ENCODE assay signal across 34 cellular contexts in the genomic region with DNA sequence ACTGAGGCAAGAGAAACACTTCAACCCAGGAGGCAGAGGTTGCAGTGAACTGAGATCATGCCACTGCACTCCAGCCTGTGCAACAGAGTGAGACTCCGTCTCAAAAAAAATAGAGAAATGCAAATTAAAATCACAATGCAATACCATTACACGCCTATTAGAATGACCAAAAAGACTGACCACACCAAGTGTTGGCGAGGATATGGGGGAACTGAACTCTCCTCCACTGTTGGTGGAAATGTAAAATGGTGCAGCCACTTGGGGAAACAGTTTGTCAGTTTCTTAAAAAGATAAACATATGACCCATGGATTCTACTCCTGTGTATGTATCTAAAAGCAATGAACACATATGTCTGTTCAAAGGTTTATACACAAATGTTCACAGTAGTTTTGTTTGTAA.
"Had no signal": no experiment of that assay in that cellular context is flagged by ENCODE, and none has a peak within 500 bp of the region (broad histone marks: within the 10 kb centered on the region; RNA-seq: fewer than 3 reads in every experiment).

No MANE protein-coding gene starts in this region.

- H3K9me3 Mint-ChIP-seq: activated CD4-positive, alpha-beta T cell treated with anti-CD3 and anti-CD28 coated beads, Interleukin-2, amount 10 ng/mL, durations not matched to agents 24 days and 14 days; activated CD8-positive, alpha-beta T cell treated with anti-CD3 and anti-CD28 coated beads for 36 hours; activated naive CD4-positive, alpha-beta T cell treated with anti-CD3 and anti-CD28 coated beads, Interleukin-2, amount 10 ng/mL, durations not matched to agents 7 days and 5 days; activated naive CD4-positive, alpha-beta T cell treated with anti-CD3 and anti-CD28 coated beads, Interleukin-2, amount 50 U/mL, for 24 hours; activated naive CD8-positive, alpha-beta T cell treated with anti-CD3 and anti-CD28 coated beads, Interleukin-2, amount 50 U/mL, for 24 hours; activated T-helper 2 cell treated with anti-CD3 and anti-CD28 coated beads, Interferon-gamma antibody, Interleukin-2, Interleukin-4, amounts not matched to agents 10 μg/mL and 5 μg/mL and 100 μg/mL, durations not matched to agents 14 hours and 24 hours and 36 hours; central memory CD8-positive, alpha-beta T cell had no signal

- H3K27me3 ChIP-seq: ascending aorta, cardiac muscle cell had no signal

- DNase-seq: activated B cell treated with CpG ODN at 0.5 μM for 24 hours; activated CD4-positive, alpha-beta memory T cell treated with anti-CD3 and anti-CD28 coated beads for 36 hours; activated CD4-positive, alpha-beta T cell treated with anti-CD3 and anti-CD28 coated beads for 4 hours; activated CD4-positive, alpha-beta T cell treated with anti-CD3 and anti-CD28 coated beads, Interleukin-2, amount 10 ng/mL, durations not matched to agents 24 days and 14 days; activated CD4-positive, alpha-beta T cell treated with anti-CD3 and anti-CD28 coated beads, Interleukin-2, amount 50 U/mL, for 1 hour; activated CD4-positive, alpha-beta T cell treated with anti-CD3 and anti-CD28 coated beads, Interleukin-2, amount 50 U/mL, for 4 hours; activated CD4-positive, CD25-positive, alpha-beta regulatory T cell treated with anti-CD3 and anti-CD28 coated beads, Interleukin-2, amount 50 U/mL, for 72 hours; activated CD8-positive, alpha-beta memory T cell treated with anti-CD3 and anti-CD28 coated beads, Interleukin-2, amount 50 U/mL, for 48 hours; activated CD8-positive, alpha-beta T cell treated with anti-CD3 and anti-CD28 coated beads for 36 hours; activated effector memory CD4-positive, alpha-beta T cell treated with Interleukin-2 at 50 U/mL for 16 hours; activated gamma-delta T cell; activated naive CD4-positive, alpha-beta T cell treated with anti-CD3 and anti-CD28 coated beads, Interleukin-2, amount 10 ng/mL, durations not matched to agents 7 days and 5 days; activated naive CD4-positive, alpha-beta T cell treated with Interleukin-2 at 50 U/mL for 16 hours; activated naive CD8-positive, alpha-beta T cell treated with anti-CD3 and anti-CD28 coated beads, Interleukin-2, amount 10 ng/mL, durations not matched to agents 7 days and 5 days; activated naive CD8-positive, alpha-beta T cell treated with anti-CD3 and anti-CD28 coated beads, Interleukin-2, amount 50 U/mL, for 24 hours; activated T-cell treated with anti-CD3 and anti-CD28 coated beads, Interleukin-2, amount 50 U/mL, for 24 hours; activated T-cell treated with anti-CD3 and anti-CD28 coated beads, Interleukin-2, amount 50 U/mL, for 48 hours; amygdala; anterior cingulate cortex; caudate nucleus; cerebellar nuclear complex; T-helper 1 cell; T-helper 2 cell; T-helper 9 cell had no signal

- H3K27ac ChIP-seq: ascending aorta, cardiac muscle cell, VCaP had no signal

- H3K4me1 Mint-ChIP-seq: activated B cell treated with CpG ODN at 0.5 μM for 24 hours; activated CD4-positive, alpha-beta T cell treated with anti-CD3 and anti-CD28 coated beads, Interleukin-2, amount 10 ng/mL, durations not matched to agents 24 days and 14 days; activated naive CD4-positive, alpha-beta T cell treated with anti-CD3 and anti-CD28 coated beads, Interleukin-2, amount 10 ng/mL, durations not matched to agents 7 days and 5 days; activated naive CD4-positive, alpha-beta T cell treated with anti-CD3 and anti-CD28 coated beads, Interleukin-2, amount 50 U/mL, for 24 hours; activated naive CD8-positive, alpha-beta T cell treated with anti-CD3 and anti-CD28 coated beads, Interleukin-2, amount 10 ng/mL, durations not matched to agents 7 days and 5 days; activated naive CD8-positive, alpha-beta T cell treated with anti-CD3 and anti-CD28 coated beads, Interleukin-2, amount 50 U/mL, for 24 hours; central memory CD8-positive, alpha-beta T cell had no signal

- H3K9me3 ChIP-seq: ascending aorta had no signal

- H3K4me3 ChIP-seq: ascending aorta, cardiac muscle cell had no signal

- ATAC-seq: activated CD8-positive, alpha-beta T cell treated with anti-CD3 and anti-CD28 coated beads for 36 hours; activated naive CD8-positive, alpha-beta T cell treated with anti-CD3 and anti-CD28 coated beads, Interleukin-2, amount 50 U/mL, for 24 hours had no signal

- H3K36me3 ChIP-seq: ascending aorta, cardiac muscle cell had no signal

- H3K27ac Mint-ChIP-seq: activated B cell treated with CpG ODN at 0.5 μM for 24 hours; activated CD4-positive, alpha-beta memory T cell treated with anti-CD3 and anti-CD28 coated beads for 36 hours; activated CD4-positive, alpha-beta T cell treated with anti-CD3 and anti-CD28 coated beads, Interleukin-2, amount 10 ng/mL, durations not matched to agents 24 days and 14 days; activated CD8-positive, alpha-beta T cell treated with anti-CD3 and anti-CD28 coated beads for 36 hours; activated naive CD4-positive, alpha-beta T cell treated with anti-CD3 and anti-CD28 coated beads, Interleukin-2, amount 10 ng/mL, durations not matched to agents 7 days and 5 days; activated naive CD4-positive, alpha-beta T cell treated with anti-CD3 and anti-CD28 coated beads, Interleukin-2, amount 50 U/mL, for 24 hours; activated naive CD8-positive, alpha-beta T cell; activated naive CD8-positive, alpha-beta T cell treated with anti-CD3 and anti-CD28 coated beads, Interleukin-2, amount 10 ng/mL, durations not matched to agents 7 days and 5 days; activated naive CD8-positive, alpha-beta T cell treated with anti-CD3 and anti-CD28 coated beads, Interleukin-2, amount 50 U/mL, for 24 hours; activated T-cell treated with anti-CD3 and anti-CD28 coated beads, Interleukin-2, amount 50 U/mL, for 24 hours; activated T-helper 2 cell treated with anti-CD3 and anti-CD28 coated beads, Interferon-gamma antibody, Interleukin-2, Interleukin-4, amounts not matched to agents 10 μg/mL and 5 μg/mL and 100 μg/mL, durations not matched to agents 14 hours and 24 hours and 36 hours; brain; T-helper 1 cell treated with Interleukin-12 subunit alpha and Interleukin-12 subunit beta and Interleukin-4 antibody, amounts not matched to agents 30 μg/mL and 1 μg/mL, for 36 hours; T-helper 2 cell treated with Interferon-gamma antibody and Interleukin-4, amounts not matched to agents 5 μg/mL and 100 μg/mL, for 36 hours had no signal

- H3K36me3 Mint-ChIP-seq: activated CD4-positive, alpha-beta memory T cell treated with anti-CD3 and anti-CD28 coated beads for 36 hours; activated naive CD4-positive, alpha-beta T cell treated with anti-CD3 and anti-CD28 coated beads, Interleukin-2, amount 10 ng/mL, durations not matched to agents 7 days and 5 days; activated naive CD4-positive, alpha-beta T cell treated with anti-CD3 and anti-CD28 coated beads, Interleukin-2, amount 50 U/mL, for 24 hours; activated naive CD8-positive, alpha-beta T cell; activated naive CD8-positive, alpha-beta T cell treated with anti-CD3 and anti-CD28 coated beads, Interleukin-2, amount 10 ng/mL, durations not matched to agents 7 days and 5 days had no signal

- H3K4me1 ChIP-seq: ascending aorta had no signal

- H3K4me3 Mint-ChIP-seq: activated B cell treated with CpG ODN at 0.5 μM for 24 hours; activated CD4-positive, alpha-beta memory T cell treated with anti-CD3 and anti-CD28 coated beads for 36 hours; activated CD4-positive, alpha-beta T cell treated with anti-CD3 and anti-CD28 coated beads, Interleukin-2, amount 10 ng/mL, durations not matched to agents 24 days and 14 days; activated CD8-positive, alpha-beta T cell treated with anti-CD3 and anti-CD28 coated beads for 36 hours; activated naive CD4-positive, alpha-beta T cell treated with anti-CD3 and anti-CD28 coated beads, Interleukin-2, amount 10 ng/mL, durations not matched to agents 7 days and 5 days; activated naive CD4-positive, alpha-beta T cell treated with anti-CD3 and anti-CD28 coated beads, Interleukin-2, amount 50 U/mL, for 24 hours; activated naive CD8-positive, alpha-beta T cell; activated naive CD8-positive, alpha-beta T cell treated with anti-CD3 and anti-CD28 coated beads, Interleukin-2, amount 10 ng/mL, durations not matched to agents 7 days and 5 days; activated naive CD8-positive, alpha-beta T cell treated with anti-CD3 and anti-CD28 coated beads, Interleukin-2, amount 50 U/mL, for 24 hours; activated T-cell treated with anti-CD3 and anti-CD28 coated beads, Interleukin-2, amount 50 U/mL, for 24 hours; brain; central memory CD8-positive, alpha-beta T cell; T-helper 1 cell treated with Interleukin-12 subunit alpha and Interleukin-12 subunit beta and Interleukin-4 antibody, amounts not matched to agents 30 μg/mL and 1 μg/mL, for 36 hours; T-helper 2 cell treated with Interferon-gamma antibody and Interleukin-4, amounts not matched to agents 5 μg/mL and 100 μg/mL, for 36 hours had no signal

- H3K27me3 Mint-ChIP-seq: activated CD4-positive, alpha-beta memory T cell treated with anti-CD3 and anti-CD28 coated beads for 36 hours; activated CD8-positive, alpha-beta T cell treated with anti-CD3 and anti-CD28 coated beads for 36 hours; activated naive CD4-positive, alpha-beta T cell treated with anti-CD3 and anti-CD28 coated beads, Interleukin-2, amount 10 ng/mL, durations not matched to agents 7 days and 5 days; activated naive CD4-positive, alpha-beta T cell treated with anti-CD3 and anti-CD28 coated beads, Interleukin-2, amount 50 U/mL, for 24 hours; activated T-cell treated with anti-CD3 and anti-CD28 coated beads, Interleukin-2, amount 50 U/mL, for 24 hours; brain; central memory CD8-positive, alpha-beta T cell had no signal
